Comparison of ENCODE assay signal across 26 cellular contexts in the genomic region with DNA sequence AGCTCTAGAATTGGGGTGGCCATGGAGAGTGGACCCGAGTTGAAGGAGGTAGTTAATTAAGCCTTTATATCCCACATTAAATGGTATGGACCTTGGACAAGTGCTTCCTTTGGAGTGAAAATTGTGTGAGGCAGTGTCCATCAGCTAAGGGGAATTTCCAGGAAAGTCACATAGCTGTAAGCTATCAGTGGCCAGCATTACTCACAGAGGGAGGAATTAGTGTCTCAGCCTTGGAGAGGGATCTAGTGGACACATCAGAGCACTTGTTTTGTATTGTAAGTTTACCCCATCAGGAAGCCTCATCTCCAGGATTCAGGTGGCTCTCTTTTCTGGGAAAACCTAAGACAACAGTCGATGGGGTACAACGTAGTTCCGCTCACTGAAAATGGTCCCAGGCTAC.
DNase-seq lines count a peak whose midpoint lies in the region; ATAC-seq, FAIRE-seq and TF ChIP-seq lines count a peak whose summit lies in the region.
"Had no signal": no experiment of that assay in that cellular context is flagged by ENCODE, and none has a peak within 500 bp of the region (broad histone marks: within the 10 kb centered on the region; RNA-seq: fewer than 3 reads in every experiment).

No MANE protein-coding gene starts in this region.

- CTCF ChIA-PET in CD4-positive, alpha-beta memory T cell (lab: Charles Lee; ENCODE audit: partially characterized antibody) = no interaction called here

- no peaks in the 10 kb centered on the region for H3K9me3 Mint-ChIP-seq in HFFc6
- H3K9me3 Mint-ChIP-seq in CD4-positive, alpha-beta memory T cell = peaks cover 0 to 2% (median 0%) of the 10 kb centered on the region in 8 donors

- DNase-seq in AG20443 (ENCODE audit: low spot score) (peak; percentile 26), HFFc6 (peak; percentile 5), bronchial epithelial cell (ENCODE audit: low read depth) (no peak), renal cortical epithelial cell (ENCODE audit: low read depth) (peak; percentile 15), NCI-H1105 treated with DMSO at 0.1 percent for 48 hours (lab: John Stamatoyannopoulos, UW) (no peak)
- DNase-seq in CD4-positive, alpha-beta memory T cell = no peak
- DNase-seq: CD8-positive, alpha-beta memory T cell; DMS 273 treated with DMSO at 0.1 percent for 48 hours; DMS79; GOT3; HCEC 1CT; Kasumi-1; NCI-H2029; NCI-H446 treated with DMSO at 0.1 percent for 48 hours; NCI-H526; NCI-H82; NK-92 treated with Interleukin-12 subunit alpha and Interleukin-12 subunit beta, amount 100 ng/mL, for 24 hours; PC-3; SK-N-SH; SW 1271 had no signal

- H3K36me3 Mint-ChIP-seq in HFFc6 (ENCODE audit: low read depth) = no peaks in the 10 kb centered on the region
- no peaks in the 10 kb centered on the region for H3K36me3 Mint-ChIP-seq in CD4-positive, alpha-beta memory T cell
- H3K36me3 Mint-ChIP-seq: CD8-positive, alpha-beta memory T cell had no signal

- H3K27ac ChIP-seq in CD4-positive, alpha-beta memory T cell (ENCODE audit: low read depth, low read length) = no peak overlapping the region
- H3K27ac ChIP-seq: A549, C4-2B had no signal

- no peak for ATAC-seq in GM21825 (IDR thresholded peaks at IDR 0.05; ENCODE audit: unreplicated experiment)
- ATAC-seq: A549, HepG2, K562, PC-3 had no signal

- H3K27me3 Mint-ChIP-seq in HFFc6 (ENCODE audit: insufficient read depth) = no peaks in the 10 kb centered on the region
- no peaks in the 10 kb centered on the region for H3K27me3 Mint-ChIP-seq in CD4-positive, alpha-beta memory T cell
- H3K27me3 Mint-ChIP-seq: B cell had no signal

- H3K4me1 Mint-ChIP-seq in HFFc6 (ENCODE audit: low read depth) = peaks cover 7% of the 10 kb centered on the region
- H3K4me1 Mint-ChIP-seq in CD4-positive, alpha-beta memory T cell = no peaks in the 10 kb centered on the region
- H3K4me1 Mint-ChIP-seq: B cell; CD8-positive, alpha-beta memory T cell had no signal

- TF ChIP-seq CTCF in HFFc6 (IDR thresholded peaks at IDR 0.05) = no peak
- TF ChIP-seq CTCF in bronchial epithelial cell (IDR thresholded peaks at IDR 0.05; ENCODE audit: insufficient read depth, low read length, severe bottlenecking) = no peak

- H3K27me3 ChIP-seq in bronchial epithelial cell (ENCODE audit: control insufficient read depth, insufficient read depth, low read length) = no peaks in the 10 kb centered on the region
- no peaks in the 10 kb centered on the region for H3K27me3 ChIP-seq in CD4-positive, alpha-beta memory T cell (ENCODE audit: insufficient read depth, low read length)

- FAIRE-seq in bronchial epithelial cell (lab: Jason Lieb, UNC) = peak; percentile 50
- FAIRE-seq: A549, HepG2, K562 had no signal

- H3K4me1 ChIP-seq in CD4-positive, alpha-beta memory T cell (ENCODE audit: insufficient read depth, low read length) = no peaks in the 10 kb centered on the region
- H3K4me1 ChIP-seq: A549 had no signal

- no peak overlapping the region for H3K4me3 Mint-ChIP-seq in HFFc6
- no peak overlapping the region for H3K4me3 Mint-ChIP-seq in CD4-positive, alpha-beta memory T cell
- H3K4me3 Mint-ChIP-seq: B cell; CD8-positive, alpha-beta memory T cell had no signal

- H3K27ac Mint-ChIP-seq in HFFc6 = no peak overlapping the region
- H3K27ac Mint-ChIP-seq in CD4-positive, alpha-beta memory T cell = no peak overlapping the region
- H3K27ac Mint-ChIP-seq: B cell; CD8-positive, alpha-beta memory T cell had no signal

- no peaks in the 10 kb centered on the region for H3K36me3 ChIP-seq in bronchial epithelial cell (ENCODE audit: control insufficient read depth, insufficient read depth, low read length)
- H3K36me3 ChIP-seq in CD4-positive, alpha-beta memory T cell (ENCODE audit: insufficient read depth, low read length) = no peaks in the 10 kb centered on the region

- intact Hi-C loops in CD4-positive, alpha-beta memory T cell (cut with micrococcal nuclease) = no loop called here

- H3K4me3 ChIP-seq in bronchial epithelial cell (ENCODE audit: low read depth, low read length) = no peak overlapping the region
- no peak overlapping the region for H3K4me3 ChIP-seq in CD4-positive, alpha-beta memory T cell (ENCODE audit: low read length in 2 of 2)
- H3K4me3 ChIP-seq: A549, K562 had no signal

- no peaks in the 10 kb centered on the region for H3K9me3 ChIP-seq in CD4-positive, alpha-beta memory T cell (ENCODE audit: control insufficient read depth in 1 of 2, low read length in 2 of 2)
- H3K9me3 ChIP-seq: A549, SK-N-SH had no signal

- POLR2A ChIA-PET in CD4-positive, alpha-beta memory T cell (lab: Charles Lee; ENCODE audit: partially characterized antibody) = no interaction called here

Comparison
In these comparisons a context has a peak if more than half of its experiments do, and no peak if none do; other contexts are left out.
1. DNase-seq: peak in AG20443 (single experiment), HFFc6 (single experiment) and renal cortical epithelial cell (single experiment); none in bronchial epithelial cell (single experiment), CD4-positive, alpha-beta memory T cell (0 of 5) and NCI-H1105 treated with DMSO at 0.1 percent for 48 hours (single experiment).